ENCODE assay signal across 11 cellular contexts in the genomic region with DNA sequence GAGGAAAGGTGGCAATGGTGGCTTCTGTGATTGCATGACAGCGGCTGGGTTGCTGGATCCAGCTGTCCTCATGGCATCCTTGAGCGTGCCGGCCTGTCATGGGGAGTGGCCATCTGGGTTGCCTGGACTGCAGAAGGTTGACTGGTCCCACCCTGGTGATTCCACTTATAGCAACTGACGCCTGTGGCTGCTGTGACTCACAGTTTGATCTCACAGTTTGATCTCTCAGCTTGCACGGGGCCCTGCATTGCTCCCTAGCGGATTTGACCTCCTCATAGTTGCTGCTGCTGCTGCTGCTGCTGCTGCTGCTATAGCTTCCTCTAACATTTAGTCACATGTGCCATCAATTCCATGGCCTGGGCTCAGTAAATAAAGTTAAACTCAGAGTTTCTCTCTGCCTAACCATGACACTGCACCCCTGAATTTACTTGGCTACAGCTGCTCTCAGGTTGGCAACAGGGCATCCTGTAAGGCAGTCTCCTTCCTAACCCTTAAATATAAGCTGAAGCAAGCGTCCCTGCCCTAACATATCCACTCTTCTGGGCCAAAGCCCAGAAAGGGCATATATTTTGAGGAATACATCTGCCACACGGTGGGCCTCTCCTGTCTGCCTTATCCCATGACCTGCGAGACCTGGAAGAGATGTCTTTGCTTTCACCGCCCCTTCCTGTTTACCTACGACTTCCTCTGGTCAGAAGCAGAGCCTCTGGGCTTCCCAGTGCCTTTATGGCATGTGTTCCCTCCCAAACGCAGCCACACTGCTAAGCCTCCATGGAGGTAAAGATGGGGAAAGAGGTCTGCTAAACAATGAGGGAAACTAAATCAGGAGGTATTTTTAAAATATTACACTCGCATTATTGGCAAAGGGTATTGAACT. TPM values are rescaled to one million over a fixed set of nuclear protein-coding genes. Genes with fewer than 3 reads are reported as not detected.
A peak's percentile ranks its signal among the peaks of the same experiment; 100 is the strongest.
DNase-seq lines count a peak whose midpoint lies in the region; ATAC-seq and TF ChIP-seq lines count a peak whose summit lies in the region.
"Had no signal": no experiment of that assay in that cellular context is flagged by ENCODE, and none has a peak within 500 bp of the region (broad histone marks: within the 10 kb centered on the region; RNA-seq: fewer than 3 reads in every experiment).

No MANE protein-coding gene starts in this region.

- no peaks in the 10 kb centered on the region for H3K36me3 ChIP-seq in kidney epithelial cell (ENCODE audit: control insufficient read depth, insufficient read depth, low read length)
- H3K36me3 ChIP-seq: pancreas had no signal

- H3K9me3 Mint-ChIP-seq in activated T-cell treated with anti-CD3 and anti-CD28 coated beads, Interleukin-2, amount 50 U/mL, for 4 hours: no peaks in the 10 kb centered on the region
- no peaks in the 10 kb centered on the region for H3K9me3 Mint-ChIP-seq in activated naive CD4-positive, alpha-beta T cell treated with anti-CD3 and anti-CD28 coated beads for 36 hours

- H3K27ac ChIP-seq in AG04450 (ENCODE audit: low read depth, low read length): peak overlapping the region; percentile 79
- H3K27ac ChIP-seq: body of pancreas, pancreas had no signal

- peaks cover 12% of the 10 kb centered on the region for H3K27me3 Mint-ChIP-seq in activated T-cell treated with anti-CD3 and anti-CD28 coated beads, Interleukin-2, amount 50 U/mL, for 4 hours (ENCODE audit: low read depth)
- peaks cover 14% of the 10 kb centered on the region for H3K27me3 Mint-ChIP-seq in activated naive CD4-positive, alpha-beta T cell treated with anti-CD3 and anti-CD28 coated beads for 36 hours (ENCODE audit: low read depth)

- POLR2A ChIA-PET in AG04450 (lab: Yijun Ruan, JAX): interaction anchor here (0.5 to 0.7 kb wide), 4 partner anchors 38 to 852 kb away, joined by 3 to 6 read pairs (median 4); a partner anchor contains a TSS

- no peak overlapping the region for H3K27ac Mint-ChIP-seq in activated naive CD4-positive, alpha-beta T cell treated with anti-CD3 and anti-CD28 coated beads for 36 hours

- H3K4me3 ChIP-seq in AG04450 (ENCODE audit: low read depth, low read length) (no peak overlapping the region), kidney epithelial cell (ENCODE audit: low read depth, low read length) (no peak overlapping the region)
- H3K4me3 ChIP-seq: body of pancreas, pancreas had no signal

- intact Hi-C loops in activated naive CD4-positive, alpha-beta T cell treated with anti-CD3 and anti-CD28 coated beads for 36 hours (cut with micrococcal nuclease): no loop called here

- no peaks in the 10 kb centered on the region for H3K27me3 ChIP-seq in AG04450 (ENCODE audit: control insufficient read depth, insufficient read depth, low read length)
- no peaks in the 10 kb centered on the region for H3K27me3 ChIP-seq in kidney epithelial cell (ENCODE audit: control insufficient read depth, insufficient read depth, low read length)
- H3K27me3 ChIP-seq: body of pancreas, pancreas had no signal

- CTCF ChIA-PET in AG04450 (lab: Charles Lee): interaction anchor here (0.6 to 1.1 kb wide), 3 partner anchors 34 to 524 kb away, joined by 3 read pairs; no protein-coding TSS in a partner anchor
- CTCF ChIA-PET in activated naive CD4-positive, alpha-beta T cell treated with anti-CD3 and anti-CD28 coated beads for 36 hours (lab: Charles Lee): interaction anchor here (0.6 kb wide), 1 partner anchor 24 kb away, joined by 3 read pairs; no protein-coding TSS in a partner anchor

- no peak for ATAC-seq in HG02623 (IDR thresholded peaks at IDR 0.05; ENCODE audit: unreplicated experiment)
- no peak for ATAC-seq in activated T-cell treated with anti-CD3 and anti-CD28 coated beads, Interleukin-2, amount 50 U/mL, for 4 hours
- ATAC-seq in HG02973 (IDR thresholded peaks at IDR 0.05; ENCODE audit: unreplicated experiment): no peak
- ATAC-seq: body of pancreas had no signal

- H3K9me3 ChIP-seq in AG04450 (ENCODE audit: control insufficient read depth, insufficient read depth, low read length): no peaks in the 10 kb centered on the region
- H3K9me3 ChIP-seq: body of pancreas, pancreas had no signal

- H3K4me3 Mint-ChIP-seq in activated T-cell treated with anti-CD3 and anti-CD28 coated beads, Interleukin-2, amount 50 U/mL, for 4 hours: no peak overlapping the region
- no peak overlapping the region for H3K4me3 Mint-ChIP-seq in activated naive CD4-positive, alpha-beta T cell treated with anti-CD3 and anti-CD28 coated beads for 36 hours

- TF ChIP-seq CTCF in AG04450 (IDR thresholded peaks at IDR 0.05; ENCODE audit: low read depth, low read length) (0 out of 2 replicates have a peak, but pooled peaks have one; percentile 11), kidney epithelial cell (IDR thresholded peaks at IDR 0.05; ENCODE audit: insufficient read depth, low read length, poor library complexity, severe bottlenecking) (no peak)

- no peaks in the 10 kb centered on the region for H3K4me1 Mint-ChIP-seq in activated T-cell treated with anti-CD3 and anti-CD28 coated beads, Interleukin-2, amount 50 U/mL, for 4 hours (ENCODE audit: low read depth)
- H3K4me1 Mint-ChIP-seq in activated naive CD4-positive, alpha-beta T cell treated with anti-CD3 and anti-CD28 coated beads for 36 hours (ENCODE audit: low read depth): no peaks in the 10 kb centered on the region

- no peaks in the 10 kb centered on the region for H3K36me3 Mint-ChIP-seq in activated T-cell treated with anti-CD3 and anti-CD28 coated beads, Interleukin-2, amount 50 U/mL, for 4 hours (ENCODE audit: insufficient read depth)
- no peaks in the 10 kb centered on the region for H3K36me3 Mint-ChIP-seq in activated naive CD4-positive, alpha-beta T cell treated with anti-CD3 and anti-CD28 coated beads for 36 hours (ENCODE audit: low read depth)

- peak; percentile 67 for DNase-seq in AG04450 (ENCODE audit: low read depth, low spot score)
- peak; percentile 15 for DNase-seq in HuH-7.5 (ENCODE audit: low spot score)
- DNase-seq in astrocyte of the hippocampus (ENCODE audit: low read depth, low spot score): peak; percentile 80
- DNase-seq in kidney epithelial cell (ENCODE audit: low read depth): peak; percentile 56
- DNase-seq in activated T-cell treated with anti-CD3 and anti-CD28 coated beads, Interleukin-2, amount 50 U/mL, for 4 hours: no peak
- DNase-seq in activated naive CD4-positive, alpha-beta T cell treated with anti-CD3 and anti-CD28 coated beads for 36 hours: no peak
- DNase-seq: DND-41 had no signal

RNA-seq across cellular contexts. Expression of a gene that starts 8.3 kb away (rescaled TPM):
- 2.3 and 2.9 TPM in 2 replicates for polyA plus RNA-seq in AG04450 (2011; rRNA removed)
- polyA minus RNA-seq in AG04450 (2011; rRNA and poly(A)+ RNA removed): 10.8 and 13.9 TPM in 2 replicates
- total RNA-seq in kidney epithelial cell: 4.1 and 6.0 TPM in 2 replicates
- total RNA-seq in activated T-cell treated with anti-CD3 and anti-CD28 coated beads, Interleukin-2, amount 50 U/mL, for 4 hours: 1 to 10 TPM; 1.0 to 2.2 (median 2.0) TPM
- total RNA-seq in activated naive CD4-positive, alpha-beta T cell treated with anti-CD3 and anti-CD28 coated beads for 36 hours: under 1 TPM; 0.64 to 0.81 TPM

RNA-seq across cellular contexts. Expression of a gene that starts 37.8 kb away (rescaled TPM):
- polyA plus RNA-seq in AG04450 (2011; rRNA removed): 1.3 and 1.5 TPM in 2 replicates
- polyA minus RNA-seq in AG04450 (2011; rRNA and poly(A)+ RNA removed): 1.6 and 3.5 TPM in 2 replicates
- total RNA-seq in kidney epithelial cell: 3.5 and 4.4 TPM in 2 replicates
- total RNA-seq in activated T-cell treated with anti-CD3 and anti-CD28 coated beads, Interleukin-2, amount 50 U/mL, for 4 hours: 1 to 10 TPM; 4.2 to 4.8 (median 4.5) TPM
- total RNA-seq in activated naive CD4-positive, alpha-beta T cell treated with anti-CD3 and anti-CD28 coated beads for 36 hours: 10 to 100 TPM; 10.1 to 10.8 TPM

Comparison
In these comparisons a context has a peak if more than half of its experiments do, and no peak if none do; other contexts are left out.
1. DNase-seq: peak in AG04450 (single experiment), HuH-7.5 (single experiment), astrocyte of the hippocampus (single experiment) and kidney epithelial cell (single experiment); none in activated T-cell treated with anti-CD3 and anti-CD28 coated beads, Interleukin-2, amount 50 U/mL, for 4 hours (single experiment) and activated naive CD4-positive, alpha-beta T cell treated with anti-CD3 and anti-CD28 coated beads for 36 hours (single experiment).